ENCODE assay signal across 1 cellular context in genomic region chr6:20291764-20292227, GRCh38.
TF ChIP-seq lines count a peak whose summit lies in the region.

No MANE protein-coding gene starts in this region.

TF ChIP-seq in K562, 482 proteins besides CTCF, POLR2A, EP300 and RAD21 (continued from another document and continues in another):
- TF ChIP-seq BCLAF1 (IDR thresholded peaks at IDR 0.05; ENCODE audit: borderline replicate concordance in 1 of 2, control insufficient read depth in 1 of 2, low read depth in 2 of 2, low read length in 1 of 2) (no peak), KLF1 (tag; IDR thresholded peaks at IDR 0.05) (no peak), HDAC8 (tag; IDR thresholded peaks at IDR 0.05) (no peak), STAT6 (CRISPR knock-in tag; IDR thresholded peaks at IDR 0.05) (no peak), NFXL1 (CRISPR knock-in tag; IDR thresholded peaks at IDR 0.05) (no peak), DEAF1 (CRISPR knock-in tag; IDR thresholded peaks at IDR 0.05) (peak; percentile 95), JUND (IDR thresholded peaks at IDR 0.05; ENCODE audit: borderline replicate concordance, low read depth, low read length) (peak; percentile 72; the same call in 1 of the 2 replicates), JUND (tag; IDR thresholded peaks at IDR 0.05; ENCODE audit: borderline replicate concordance, low read depth, low read length) (no peak; the same call in 2 of the 3 replicates), YY1 (IDR thresholded peaks at IDR 0.05; ENCODE audit: borderline replicate concordance in 1 of 3, control insufficient read depth in 1 of 3, extremely low read depth in 1 of 3, insufficient read depth in 3 of 3, insufficient read length in 1 of 3, insufficient replicate concordance in 2 of 3, low read depth in 1 of 3, low read length in 2 of 3) (peak in 2 of 3 experiments; percentile 26 to 52), MYC (IDR thresholded peaks at IDR 0.05; ENCODE audit: low read depth, low read length) (peak; percentile 25; the same call in 1 of the 2 replicates), MYC (CRISPR knock-in tag; IDR thresholded peaks at IDR 0.05; ENCODE audit: borderline replicate concordance, low read depth) (no peak), MLLT1 (IDR thresholded peaks at IDR 0.05) (peak in 1 of 2 experiments; percentile 38; a peak in 1 of 4 replicates), BHLHE40 (IDR thresholded peaks at IDR 0.05; ENCODE audit: low read length) (no peak; the same call in 1 of the 2 replicates), ZBTB2 (IDR thresholded peaks at IDR 0.05) (no peak), PKNOX1 (IDR thresholded peaks at IDR 0.05) (no peak), POLR2B (IDR thresholded peaks at IDR 0.05; ENCODE audit: low read depth, partially characterized antibody) (no peak), ARNT (IDR thresholded peaks at IDR 0.05) (peak; percentile 27 to 72; a peak in 3 of 4 replicates), SRSF3 (IDR thresholded peaks at IDR 0.05; ENCODE audit: insufficient read depth, low read length) (no peak), ZNF232 (CRISPR knock-in tag; IDR thresholded peaks at IDR 0.05) (no peak), ETS2 (tag; IDR thresholded peaks at IDR 0.05; ENCODE audit: borderline replicate concordance, poor library complexity, severe bottlenecking) (no peak), ZBED1 (IDR thresholded peaks at IDR 0.05) (no peak), CBX8 (IDR thresholded peaks at IDR 0.05; ENCODE audit: borderline replicate concordance, extremely low read depth, low read depth, low read length, poor library complexity, severe bottlenecking) (no peak), STAG1 (CRISPR knock-in tag; IDR thresholded peaks at IDR 0.05; ENCODE audit: borderline replicate concordance) (peak; percentile 67; the same call in 1 of the 2 replicates), YBX1 (IDR thresholded peaks at IDR 0.05) (no peak), AFF1 (IDR thresholded peaks at IDR 0.05; ENCODE audit: low read depth in 1 of 2, partially characterized antibody in 2 of 2) (peak in 1 of 2 experiments; percentile 58), ZBTB1 (CRISPR knock-in tag; IDR thresholded peaks at IDR 0.05; ENCODE audit: borderline replicate concordance, low read depth) (no peak), XRCC5 (IDR thresholded peaks at IDR 0.05; ENCODE audit: low read depth, low read length) (peak; percentile 71; the same call in 1 of the 2 replicates), ZNF79 (CRISPR knock-in tag; IDR thresholded peaks at IDR 0.05; ENCODE audit: low read depth) (no peak), DDX20 (tag; IDR thresholded peaks at IDR 0.05; ENCODE audit: low read depth) (no peak), MAFF (IDR thresholded peaks at IDR 0.05; ENCODE audit: low read length) (no peak), MEF2D (tag; conservative IDR thresholded peaks at IDR 0.05; ENCODE audit: low read depth) (no peak), ZFPM2 (CRISPR knock-in tag; IDR thresholded peaks at IDR 0.05) (no peak), ZBTB7A (IDR thresholded peaks at IDR 0.05; ENCODE audit: borderline replicate concordance, control insufficient read depth, low read depth, low read length) (no peak), ZNF717 (CRISPR knock-in tag; IDR thresholded peaks at IDR 0.05) (no peak), SMAD4 (CRISPR knock-in tag; conservative IDR thresholded peaks at IDR 0.05) (peak; percentile 95), NCOR1 (IDR thresholded peaks at IDR 0.05) (peak; percentile 51), RFX5 (IDR thresholded peaks at IDR 0.05; ENCODE audit: low read depth, low read length) (no peak), ASH1L (IDR thresholded peaks at IDR 0.05; ENCODE audit: borderline replicate concordance, low read depth, partially characterized antibody) (no peak), CBX1 (IDR thresholded peaks at IDR 0.05; ENCODE audit: low read depth) (no peak), TBL1XR1 (IDR thresholded peaks at IDR 0.05; ENCODE audit: low read length in 2 of 2) (no peak), HINFP (tag; conservative IDR thresholded peaks at IDR 0.05; ENCODE audit: low read depth) (0 out of 2 replicates have a peak, but pooled peaks have one; percentile 20), PHTF2 (CRISPR knock-in tag; IDR thresholded peaks at IDR 0.05) (no peak), ZNF146 (CRISPR knock-in tag; IDR thresholded peaks at IDR 0.05; ENCODE audit: unreplicated experiment) (no peak), ZNF134 (CRISPR knock-in tag; conservative IDR thresholded peaks at IDR 0.05) (no peak), ATF2 (CRISPR knock-in tag; IDR thresholded peaks at IDR 0.05) (no peak), SIRT6 (IDR thresholded peaks at IDR 0.05; ENCODE audit: low read depth, low read length) (no peak), GABPB2 (CRISPR knock-in tag; conservative IDR thresholded peaks at IDR 0.05) (no peak)
